In genomic region chr11:48000432-48000831, GRCh38 we compare ENCODE assay signal across 1 cellular context.
TF ChIP-seq lines count a peak whose summit lies in the region.

No MANE protein-coding gene starts in this region.

TF ChIP-seq in A549, 52 proteins besides CTCF, POLR2A, EP300 and RAD21 (continued from another document):
- TF ChIP-seq, protein P1, sequence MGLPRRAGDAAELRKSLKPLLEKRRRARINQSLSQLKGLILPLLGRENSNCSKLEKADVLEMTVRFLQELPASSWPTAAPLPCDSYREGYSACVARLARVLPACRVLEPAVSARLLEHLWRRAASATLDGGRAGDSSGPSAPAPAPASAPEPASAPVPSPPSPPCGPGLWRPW (IDR thresholded peaks at IDR 0.05): no peak
- no peak for TF ChIP-seq CEBPB (IDR thresholded peaks at IDR 0.05)
- no peak for TF ChIP-seq EHF (CRISPR knock-in tag; IDR thresholded peaks at IDR 0.05)
- no peak for TF ChIP-seq PHF8 (IDR thresholded peaks at IDR 0.05; ENCODE audit: borderline replicate concordance, low read depth)
- no peak for TF ChIP-seq HOXA7 (CRISPR knock-in tag; IDR thresholded peaks at IDR 0.05)
- no peak for TF ChIP-seq HOXB13 (CRISPR knock-in tag; IDR thresholded peaks at IDR 0.05; ENCODE audit: low read depth)
- TF ChIP-seq SMC3 (IDR thresholded peaks at IDR 0.05): no peak
- TF ChIP-seq RFX5 (IDR thresholded peaks at IDR 0.05): no peak
- TF ChIP-seq GATA3 (IDR thresholded peaks at IDR 0.05; ENCODE audit: borderline replicate concordance): no peak
